ENCODE assay signal across 27 cellular contexts in genomic region chr13:96100457-96101220, GRCh38. TPM values are rescaled to one million over a fixed set of nuclear protein-coding genes. Genes with fewer than 3 reads are reported as not detected.
"Had no signal": no experiment of that assay in that cellular context is flagged by ENCODE, and none has a peak within 500 bp of the region (broad histone marks: within the 10 kb centered on the region; RNA-seq: fewer than 3 reads in every experiment).

No MANE protein-coding gene starts in this region.

- H3K9me3 ChIP-seq: gastrocnemius medialis, mucosa of descending colon, suprapubic skin, thyroid gland had no signal

- H3K4me2 ChIP-seq: neural progenitor cell, smooth muscle cell had no signal

- DNase-seq: cortex of kidney; effector memory CD8-positive, alpha-beta T cell; foreskin fibroblast; gastrocnemius medialis; head of caudate nucleus; immature natural killer cell; islet precursor cell; kidney glomerular epithelial cell; left colon; mucosa of descending colon; naive B cell; stimulated activated CD4-positive, alpha-beta T cell treated with anti-CD3 and anti-CD28 coated beads, Interleukin-12 subunit alpha, Interleukin-12 subunit beta, amount 100 ng/mL, for 4 hours; stimulated activated CD4-positive, alpha-beta T cell treated with anti-CD3 and anti-CD28 coated beads, Interleukin-1b, Interleukin-23, amount 100 ng/mL, for 48 hours; stimulated activated CD4-positive, alpha-beta T cell treated with anti-CD3 and anti-CD28 coated beads, Interleukin-4, amount 100 ng/mL, for 1 hour; stimulated activated CD8-positive, alpha-beta memory T cell treated with anti-CD3 and anti-CD28 coated beads, Interleukin-4, amount 100 ng/mL, for 48 hours; stimulated activated naive CD4-positive, alpha-beta T cell; stimulated activated naive CD8-positive, alpha-beta T cell treated with anti-CD3 and anti-CD28 coated beads, Interleukin-15, amount 100 ng/mL, for 72 hours; thyroid gland; trophoblast cell had no signal

- H3K27me3 ChIP-seq: thyroid gland had no signal

- H3K4me1 ChIP-seq: gastrocnemius medialis, neural progenitor cell, parathyroid adenoma, suprapubic skin, thyroid gland had no signal

- H3K9ac ChIP-seq: neural progenitor cell, parathyroid adenoma had no signal

- H3K27ac ChIP-seq: gastrocnemius medialis, neural progenitor cell, parathyroid adenoma, suprapubic skin, thyroid gland had no signal

- H3K36me3 ChIP-seq: gastrocnemius medialis, neural progenitor cell, suprapubic skin, thyroid gland had no signal

- H3K79me2 ChIP-seq: parathyroid adenoma had no signal

- ATAC-seq: effector memory CD8-positive, alpha-beta T cell; gastrocnemius medialis; left colon; mucosa of descending colon; sciatic nerve; stimulated activated naive CD8-positive, alpha-beta T cell treated with anti-CD3 and anti-CD28 coated beads, Interleukin-15, amount 100 ng/mL, for 72 hours had no signal

- H3K4me3 ChIP-seq: gastrocnemius medialis, lung, mucosa of descending colon, neural progenitor cell, smooth muscle cell, suprapubic skin, thyroid gland had no signal

RNA-seq across cellular contexts. Expression of gene HS6ST3, which starts 10.7 kb away (rescaled TPM):
- total RNA-seq: liver, osteoblast had no signal
- polyA plus RNA-seq: immature natural killer cell, smooth muscle cell had no signal
